ENCODE assay signal across 8 cellular contexts in the genomic region with DNA sequence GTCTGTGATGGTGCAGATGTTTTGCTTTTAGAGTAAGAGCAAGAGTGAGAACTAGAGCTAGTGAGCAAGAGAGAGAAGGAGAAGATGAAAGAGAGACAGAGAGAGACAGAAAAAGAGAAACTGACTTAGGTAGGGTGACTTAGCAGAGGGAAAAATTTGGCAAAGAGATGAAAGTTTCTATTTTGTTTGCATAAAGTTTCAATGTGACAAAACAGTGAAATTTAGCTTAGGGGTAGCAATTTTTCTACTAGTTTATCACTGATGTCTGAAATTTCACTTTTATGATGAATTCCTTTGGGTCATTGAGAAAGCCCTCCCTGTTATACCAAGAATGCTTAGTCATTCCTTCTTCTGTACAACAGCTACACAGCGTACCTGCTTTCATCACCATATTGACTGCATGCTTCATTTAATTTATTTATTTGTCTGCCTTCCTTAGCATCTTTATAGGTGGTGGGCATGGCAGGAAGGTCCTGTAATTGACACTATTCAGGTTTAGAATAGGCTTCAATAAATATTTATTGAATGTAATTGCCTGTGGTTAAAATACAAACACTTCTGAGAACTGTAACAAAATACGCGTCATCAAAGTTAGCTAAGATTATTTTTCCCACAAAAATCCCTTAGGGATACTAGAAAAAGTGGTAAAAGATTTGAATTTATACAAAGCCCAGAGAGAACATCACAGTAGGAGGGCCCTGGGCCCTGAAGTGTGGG. TPM values are rescaled to one million over a fixed set of nuclear protein-coding genes. Genes with fewer than 3 reads are reported as not detected.
A peak's percentile ranks its signal among the peaks of the same experiment; 100 is the strongest.
DNase-seq lines count a peak whose midpoint lies in the region; ATAC-seq, FAIRE-seq and TF ChIP-seq lines count a peak whose summit lies in the region.

No MANE protein-coding gene starts in this region.

- no peaks in the 10 kb centered on the region for H3K27me3 Mint-ChIP-seq in activated CD4-positive, alpha-beta T cell treated with anti-CD3 and anti-CD28 coated beads, Interleukin-2, amount 10 ng/mL, durations not matched to agents 24 days and 14 days

- H3K9me2 ChIP-seq in HCT116 (ENCODE audit: insufficient read depth): no peaks in the 10 kb centered on the region; the same call in 1 of the 2 replicates

- no peaks in the 10 kb centered on the region for H3K4me1 ChIP-seq in HCT116 (ENCODE audit: control insufficient read depth in 1 of 2, insufficient read depth in 2 of 2, low read length in 2 of 2)

- peak overlapping the region; percentile 73 for H3K4me3 Mint-ChIP-seq in activated CD4-positive, alpha-beta T cell treated with anti-CD3 and anti-CD28 coated beads, Interleukin-2, amount 10 ng/mL, durations not matched to agents 24 days and 14 days

- no TSS peak for BruUV-seq in HCT116 (replicated peaks; lab: Mats Ljungman, UMichigan)

- no peak for TF ChIP-seq RAD21 in HCT116 (IDR thresholded peaks at IDR 0.05; ENCODE audit: low read depth)

- H3K27me3 ChIP-seq in HCT116 (ENCODE audit: insufficient read depth, low read length): no peaks in the 10 kb centered on the region

- no peaks in the 10 kb centered on the region for H3K36me3 Mint-ChIP-seq in activated CD4-positive, alpha-beta T cell treated with anti-CD3 and anti-CD28 coated beads, Interleukin-2, amount 10 ng/mL, durations not matched to agents 24 days and 14 days (ENCODE audit: low read depth)

- TF ChIP-seq POLR2A in HCT116 (IDR thresholded peaks at IDR 0.05; ENCODE audit: borderline replicate concordance, extremely low read depth, insufficient read depth, insufficient read length): no peak

- POLR2A ChIA-PET in HCT116 (lab: Charles Lee): no interaction called here

- H3K79me2 ChIP-seq in HCT116 (ENCODE audit: insufficient read depth, low read length): no peaks in the 10 kb centered on the region

- H3K4me1 Mint-ChIP-seq in activated CD4-positive, alpha-beta T cell treated with anti-CD3 and anti-CD28 coated beads, Interleukin-2, amount 10 ng/mL, durations not matched to agents 24 days and 14 days: peaks cover 36% of the 10 kb centered on the region

- H3K4me3 ChIP-seq in HCT116 (replicated peaks in 1 of 2; ENCODE audit: low read depth in 1 of 2, low read length in 2 of 2) (no peak overlapping the region), fibroblast of villous mesenchyme (ENCODE audit: low read depth, low read length) (no peak overlapping the region)

- no peak overlapping the region for H3K4me2 ChIP-seq in HCT116 (ENCODE audit: low read length)

- no peak for TF ChIP-seq CTCF in HCT116 (IDR thresholded peaks at IDR 0.05 in 2 of 3, conservative IDR thresholded peaks at IDR 0.05 in 1 of 3; ENCODE audit: borderline replicate concordance in 1 of 3, insufficient read depth in 1 of 3, low read depth in 2 of 3, low read length in 2 of 3)
- no peak for TF ChIP-seq CTCF in fibroblast of villous mesenchyme (IDR thresholded peaks at IDR 0.05; ENCODE audit: insufficient read depth, low read depth, low read length)

- FAIRE-seq in HTR-8/SVneo (lab: Jason Lieb, UNC): no peak

- no peaks in the 10 kb centered on the region for H3K9me3 ChIP-seq in HCT116 (ENCODE audit: control insufficient read depth in 1 of 2, insufficient read depth in 1 of 2, low read depth in 1 of 2, low read length in 2 of 2)

- no peak for DNase-seq in activated CD4-positive, alpha-beta T cell treated with anti-CD3 and anti-CD28 coated beads, Interleukin-2, amount 10 ng/mL, durations not matched to agents 24 days and 14 days
- no peak for DNase-seq in activated CD4-positive, alpha-beta T cell treated with anti-CD3 and anti-CD28 coated beads for 4 hours
- DNase-seq in HCT116 (ENCODE audit: low read depth, low spot score): no peak
- DNase-seq in NCI-H1417 (lab: John Stamatoyannopoulos, UW): peak in 2 of 3 experiments; percentile 23 to 64
- DNase-seq in fibroblast of villous mesenchyme (ENCODE audit: low read depth): peak; percentile 72
- no peak for DNase-seq in HTR-8/SVneo (ENCODE audit: insufficient read length, low spot score)
- DNase-seq in ecto neural progenitor cell (ENCODE audit: low spot score): no peak
- no peak for DNase-seq in NCI-H2081 treated with DMSO at 0.1 percent for 48 hours (lab: John Stamatoyannopoulos, UW)

- H3K36me3 ChIP-seq in HCT116 (ENCODE audit: control insufficient read depth in 1 of 2, insufficient read depth in 2 of 2, low read length in 2 of 2): no peaks in the 10 kb centered on the region

- H4K20me1 ChIP-seq in HCT116 (ENCODE audit: insufficient read depth): no peaks in the 10 kb centered on the region

- no peaks in the 10 kb centered on the region for H3K9me3 Mint-ChIP-seq in activated CD4-positive, alpha-beta T cell treated with anti-CD3 and anti-CD28 coated beads, Interleukin-2, amount 10 ng/mL, durations not matched to agents 24 days and 14 days

- H3K27ac Mint-ChIP-seq in activated CD4-positive, alpha-beta T cell treated with anti-CD3 and anti-CD28 coated beads, Interleukin-2, amount 10 ng/mL, durations not matched to agents 24 days and 14 days: peak overlapping the region; percentile 91

- CTCF ChIA-PET in HCT116 (lab: Charles Lee): no interaction called here

- no peak overlapping the region for H3K27ac ChIP-seq in HCT116 (ENCODE audit: low read depth, low read length)

- intact Hi-C loops in activated CD4-positive, alpha-beta T cell treated with anti-CD3 and anti-CD28 coated beads, Interleukin-2, amount 10 ng/mL, durations not matched to agents 24 days and 14 days (cut with micrococcal nuclease): loop anchor here (1.0 to 5.0 kb wide), 5 partner anchors 20 to 180 kb away; a partner anchor contains a TSS
- intact Hi-C loops in HCT116 (cut with micrococcal nuclease): no loop called here

- H3K9ac ChIP-seq in HCT116 (ENCODE audit: low read length): no peak overlapping the region

- RAD21 ChIA-PET in HCT116 (lab: Charles Lee; ENCODE audit: low non-redundant PET in 1 of 2, low total read pairs in 2 of 2, uncharacterized antibody in 2 of 2, unreplicated experiment in 2 of 2): no interaction called here

- ATAC-seq in HCT116: no peak

- peak overlapping the region; percentile 85 for H2AFZ ChIP-seq in HCT116 (ENCODE audit: low read depth, low read length, poor library complexity, severe bottlenecking)

TF ChIP-seq in HCT116, 20 proteins besides CTCF, POLR2A, EP300 and RAD21:
- TF ChIP-seq FOSL1 (IDR thresholded peaks at IDR 0.05; ENCODE audit: low read depth) (no peak), SP1 (IDR thresholded peaks at IDR 0.05; ENCODE audit: low read depth) (no peak), ZFX (IDR thresholded peaks at IDR 0.05) (no peak), SIN3A (IDR thresholded peaks at IDR 0.05; ENCODE audit: low read depth) (no peak), ZNF274 (IDR thresholded peaks at IDR 0.05; ENCODE audit: low read depth, low read length) (no peak)

RNA-seq across cellular contexts. Expression of a gene that starts 19.9 kb away (rescaled TPM):
- total RNA-seq in activated CD4-positive, alpha-beta T cell treated with anti-CD3 and anti-CD28 coated beads, Interleukin-2, amount 10 ng/mL, durations not matched to agents 24 days and 14 days: 67.1 and 71.8 TPM in 2 replicates
- total RNA-seq in HCT116 (2021; ENCODE audit: unreplicated experiment) (38.0 TPM), fibroblast of villous mesenchyme (145 and 276 TPM in 2 replicates)
- polyA plus RNA-seq in HCT116 (2012): 27.9 and 35.8 TPM in 2 replicates

Comparison
In these comparisons a context has a peak if more than half of its experiments do, and no peak if none do; other contexts are left out.
1. DNase-seq: peak in NCI-H1417 (2 of 3) and fibroblast of villous mesenchyme (single experiment); none in activated CD4-positive, alpha-beta T cell treated with anti-CD3 and anti-CD28 coated beads, Interleukin-2, amount 10 ng/mL, durations not matched to agents 24 days and 14 days (single experiment), activated CD4-positive, alpha-beta T cell treated with anti-CD3 and anti-CD28 coated beads for 4 hours (0 of 2), HCT116 (single experiment), HTR-8/SVneo (single experiment), ecto neural progenitor cell (single experiment) and NCI-H2081 treated with DMSO at 0.1 percent for 48 hours (single experiment).